Comparison of ENCODE assay signal across 13 cellular contexts in the genomic region with DNA sequence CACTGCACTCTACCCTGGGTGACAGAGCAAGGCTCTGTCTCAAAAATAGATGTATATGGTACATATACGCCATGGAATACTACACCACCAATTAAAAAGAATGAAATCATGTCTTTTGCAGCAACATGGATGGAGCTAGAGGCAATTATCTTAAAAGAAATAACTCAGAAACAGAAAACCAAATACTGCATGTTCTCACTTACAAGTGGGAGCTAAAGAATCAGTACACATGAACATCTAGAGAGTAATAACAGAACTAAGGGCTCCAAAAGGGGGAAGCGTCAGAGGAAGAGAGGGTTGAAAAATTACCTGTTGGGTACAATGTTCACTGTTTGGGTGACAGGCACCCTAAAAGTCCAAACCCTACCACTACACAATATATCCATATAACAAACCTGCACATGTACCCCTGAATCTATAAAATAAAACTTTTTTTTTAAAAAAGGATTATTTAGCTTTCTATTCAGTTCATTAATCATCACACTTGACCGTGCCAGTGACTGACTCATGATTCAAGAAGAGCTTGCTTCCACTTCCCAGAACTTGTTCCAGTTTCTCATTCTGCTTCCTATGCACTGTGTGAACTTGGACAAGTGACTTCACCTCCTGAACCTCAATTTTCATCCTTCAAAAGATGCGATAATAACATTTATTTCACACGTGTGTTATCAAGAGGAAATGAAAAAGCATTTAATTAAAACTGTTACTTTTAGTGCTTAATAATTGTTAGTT.
DNase-seq lines count a peak whose midpoint lies in the region; ATAC-seq and TF ChIP-seq lines count a peak whose summit lies in the region.
"Had no signal": no experiment of that assay in that cellular context is flagged by ENCODE, and none has a peak within 500 bp of the region (broad histone marks: within the 10 kb centered on the region; RNA-seq: fewer than 3 reads in every experiment).

No MANE protein-coding gene starts in this region.

- H3K4me3 ChIP-seq in heart right ventricle = no peak overlapping the region
- no peak overlapping the region for H3K4me3 ChIP-seq in spleen

- no peaks in the 10 kb centered on the region for H3K9me3 ChIP-seq in heart right ventricle
- no peaks in the 10 kb centered on the region for H3K9me3 ChIP-seq in spleen

- peaks cover 0 to 80% (median 21%) of the 10 kb centered on the region in 9 donors for H3K4me1 ChIP-seq in heart right ventricle
- H3K4me1 ChIP-seq in spleen = peaks cover 24 to 77% (median 68%) of the 10 kb centered on the region in 6 donors

- no peaks in the 10 kb centered on the region for H3K27me3 ChIP-seq in heart right ventricle
- no peaks in the 10 kb centered on the region for H3K27me3 ChIP-seq in spleen (replicated peaks in 1 of 7)

- no peak for TF ChIP-seq POLR2A in spleen (IDR thresholded peaks at IDR 0.05)

- H3K36me3 ChIP-seq in heart right ventricle (no peaks in the 10 kb centered on the region), spleen (no peaks in the 10 kb centered on the region)

- 67 to 69% methylated on average over 5 of the region's 5 CpGs for WGBS in heart right ventricle, 2 donors
- WGBS in spleen, 5 donors = 42 to 70% (median 55%) methylated on average over 5 of the region's 5 CpGs

- ATAC-seq in GM19463 (IDR thresholded peaks at IDR 0.05; ENCODE audit: unreplicated experiment) (peak; percentile 35), heart right ventricle (peak in 7 of 8 donors; percentile 40 to 77 (median 59)), left colon (no peak)
- ATAC-seq: activated naive CD8-positive, alpha-beta T cell treated with anti-CD3 and anti-CD28 coated beads, Interleukin-2, amount 50 U/mL, for 24 hours; natural killer cell treated with Interleukin-12 subunit alpha and Interleukin-12 subunit beta and Interleukin-15 and Interleukin-18, amount 100 ng/mL, for 72 hours had no signal

- peak overlapping the region in 2 of 10 donors; percentile 1 to 48 for H3K27ac ChIP-seq in heart right ventricle
- H3K27ac ChIP-seq in spleen = peak overlapping the region in 6 of 8 donors; percentile 9 to 78 (median 44)

- DNase-seq in amniotic epithelial cell (ENCODE audit: low read depth) (peak; percentile 47), heart right ventricle (no peak), spleen (no peak), NCI-H1105 (lab: John Stamatoyannopoulos, UW) (no peak), SIG-M5 (lab: John Stamatoyannopoulos, UW) (no peak), left colon (no peak), NCI-H1048 (lab: John Stamatoyannopoulos, UW) (no peak)
- DNase-seq: activated naive CD8-positive, alpha-beta T cell treated with anti-CD3 and anti-CD28 coated beads, Interleukin-2, amount 50 U/mL, for 24 hours; DMS 273 treated with DMSO at 0.1 percent for 48 hours; effector CD8-positive, alpha-beta T cell; NCI-H1417 treated with DMSO at 0.1 percent for 48 hours had no signal

- intact Hi-C loops in heart right ventricle (cut with DNase I) (loop anchor here in 2 of 10 donors (10.0 kb wide), 2 partner anchors 55 to 105 kb away; a partner anchor contains a TSS), spleen (cut with DNase I; ENCODE audit: low total_unique reads) (no loop called here), left colon (cut with DNase I, micrococcal nuclease) (no loop called here)

- TF ChIP-seq CTCF in heart right ventricle (IDR thresholded peaks at IDR 0.05) = no peak
- no peak for TF ChIP-seq CTCF in spleen (IDR thresholded peaks at IDR 0.05 in 8 of 11, conservative IDR thresholded peaks at IDR 0.05 in 3 of 11)
